ENCODE assay signal across 12 cellular contexts in genomic region chr5:176414704-176415103, GRCh38. TPM values are rescaled to one million over a fixed set of nuclear protein-coding genes. Genes with fewer than 3 reads are reported as not detected.
DNase-seq lines count a peak whose midpoint lies in the region; ATAC-seq and TF ChIP-seq lines count a peak whose summit lies in the region.
"Had no signal": no experiment of that assay in that cellular context is flagged by ENCODE, and none has a peak within 500 bp of the region (broad histone marks: within the 10 kb centered on the region; RNA-seq: fewer than 3 reads in every experiment).

No MANE protein-coding gene starts in this region.

- H3K9me3 ChIP-seq in HAP-1 (no peaks in the 10 kb centered on the region; the same call in 1 of the 2 replicates), T-helper 17 cell (ENCODE audit: control insufficient read depth, low read length, poor library complexity, severe bottlenecking) (no peaks in the 10 kb centered on the region), esophagus (ENCODE audit: control insufficient read depth in 2 of 2, insufficient read depth in 1 of 2, low read depth in 1 of 2, low read length in 1 of 2) (no peaks in the 10 kb centered on the region), gastrocnemius medialis (no peaks in the 10 kb centered on the region)
- H3K9me3 ChIP-seq: ovary had no signal

- TF ChIP-seq POLR2A in gastrocnemius medialis (IDR thresholded peaks at IDR 0.05) = no peak

- DNase-seq in HAP-1 (ENCODE audit: low spot score in 2 of 2) (no peak), T-helper 17 cell (no peak), gastrocnemius medialis (no peak), SKM-1 treated with dmso at 0.1 percent for 144 hours (lab: John Stamatoyannopoulos, UW; ENCODE audit: unreplicated experiment) (no peak), AG08396 (ENCODE audit: low spot score) (no peak), 8988T (no peak)
- DNase-seq in stimulated activated CD4-positive, alpha-beta T cell treated with anti-CD3 and anti-CD28 coated beads, Interleukin-2, amount 100 ng/mL, for 48 hours = no peak
- DNase-seq: activated gamma-delta T cell; ovary; stimulated activated CD8-positive, alpha-beta memory T cell treated with anti-CD3 and anti-CD28 coated beads, Interleukin-4, amount 100 ng/mL, for 48 hours had no signal

- H3K4me1 ChIP-seq in HAP-1 (peaks cover 10% of the 10 kb centered on the region), esophagus (ENCODE audit: control insufficient read depth in 2 of 2, insufficient read depth in 2 of 2, low read length in 1 of 2) (peaks cover 0 to 31% of the 10 kb centered on the region in 2 donors), gastrocnemius medialis (peaks cover 41 to 46% of the 10 kb centered on the region in 2 donors)

- peaks cover 40% of the 10 kb centered on the region for H3K4me1 Mint-ChIP-seq in T-helper 17 cell

- H3K27me3 Mint-ChIP-seq in T-helper 17 cell = no peaks in the 10 kb centered on the region

- ATAC-seq in T-helper 17 cell = no peak
- ATAC-seq in gastrocnemius medialis = no peak

- H3K27ac ChIP-seq in esophagus (ENCODE audit: low read depth in 2 of 2, low read length in 1 of 2) = peak overlapping the region; percentile 93 to 94
- H3K27ac ChIP-seq in gastrocnemius medialis = peak overlapping the region; percentile 88 to 99 (median 98)

- peak overlapping the region; percentile 85 for H3K27ac Mint-ChIP-seq in T-helper 17 cell

- H3K4me3 Mint-ChIP-seq in T-helper 17 cell = peak overlapping the region; percentile 47

- intact Hi-C loops in gastrocnemius medialis (cut with DNase I; ENCODE audit: low total_unique reads) = loop anchor here (10.0 kb wide), 1 partner anchor 160 kb away; no protein-coding TSS in a partner anchor

- no peak for TF ChIP-seq CTCF in gastrocnemius medialis (IDR thresholded peaks at IDR 0.05 in 4 of 5, conservative IDR thresholded peaks at IDR 0.05 in 1 of 5)

- H3K36me3 Mint-ChIP-seq in T-helper 17 cell (ENCODE audit: low read depth) = peaks cover 4% of the 10 kb centered on the region

- 43 to 58% methylated on average over 3 of the region's 3 CpGs for WGBS in esophagus, 2 donors

- in situ Hi-C loops in HAP-1 (cut with MboI; ENCODE audit: low sequenced_read_pairs) (loop anchor here (10.0 kb wide), 1 partner anchor 130 kb away; the partner anchor contains the start of gene CDHR2), gastrocnemius medialis (cut with MboI; ENCODE audit: low sequenced_read_pairs in 4 of 4) (loop anchor here in 1 of 4 donors (25.0 kb wide), 1 partner anchor 123 kb away; the partner anchor contains the start of genes CDHR2 and RNF44)

- H3K36me3 ChIP-seq in HAP-1 (replicated peaks) (peaks cover 11% of the 10 kb centered on the region), esophagus (ENCODE audit: control insufficient read depth in 2 of 2, insufficient read depth in 2 of 2, low read length in 1 of 2) (peaks cover 0 to 11% of the 10 kb centered on the region in 2 donors), gastrocnemius medialis (peaks cover 0 to 10% of the 10 kb centered on the region in 2 donors)
- H3K36me3 ChIP-seq: ovary had no signal

- H3K4me3 ChIP-seq in HAP-1 = peak overlapping the region; percentile 60; the same call in 1 of the 2 replicates
- H3K4me3 ChIP-seq in esophagus (ENCODE audit: low read depth in 1 of 2, low read length in 2 of 2) = peak overlapping the region; percentile 14 to 89
- peak overlapping the region; percentile 76 to 97 (median 92) for H3K4me3 ChIP-seq in gastrocnemius medialis

- H3K27me3 ChIP-seq in HAP-1 (ENCODE audit: low read depth) (no peaks in the 10 kb centered on the region), esophagus (ENCODE audit: control insufficient read depth in 1 of 2, insufficient read depth in 2 of 2, low read length in 2 of 2) (no peaks in the 10 kb centered on the region), gastrocnemius medialis (no peaks in the 10 kb centered on the region)
- H3K27me3 ChIP-seq: ovary, SJSA1 had no signal

RNA-seq across cellular contexts. Expression of gene CLTB, which starts 1.6 kb away (rescaled TPM):
- total RNA-seq in T-helper 17 cell (10 to 100 TPM; 65.3 to 69.4 TPM), gastrocnemius medialis (100 to 1,000 TPM; 261 to 386 (median 302) TPM)
- polyA plus RNA-seq in esophagus = 100 to 1,000 TPM; 517 to 730 TPM

RNA-seq across cellular contexts. Expression of gene HIGD2A, which starts 26.2 kb away (rescaled TPM):
- total RNA-seq in T-helper 17 cell (100 to 1,000 TPM; 119 to 135 TPM), gastrocnemius medialis (100 to 1,000 TPM; 189 to 274 (median 229) TPM)
- 100 to 1,000 TPM; 151 to 163 TPM for polyA plus RNA-seq in esophagus

RNA-seq across cellular contexts. Expression of gene NOP16, which starts 26.3 kb away (rescaled TPM):
- total RNA-seq in T-helper 17 cell (10 to 100 TPM; 17.9 to 19.2 TPM), gastrocnemius medialis (10 to 100 TPM; 21.6 to 43.5 (median 33.9) TPM)
- 10 to 100 TPM; 50.6 to 70.3 TPM for polyA plus RNA-seq in esophagus

RNA-seq across cellular contexts. Expression of gene FAF2, which starts 33.5 kb away (rescaled TPM):
- total RNA-seq in T-helper 17 cell (10 to 100 TPM; 23.1 to 24.2 TPM), gastrocnemius medialis (10 to 100 TPM; 14.0 to 20.7 (median 14.7) TPM)
- polyA plus RNA-seq in esophagus = 10 to 100 TPM in 1 of 2 donors, 1 to 10 TPM in 1; 9.7 to 12.6 TPM

RNA-seq across cellular contexts. Expression of gene ARL10, which starts 49.4 kb away (rescaled TPM):
- 1 to 10 TPM; 7.3 to 7.6 TPM for total RNA-seq in T-helper 17 cell
- 1 to 10 TPM; 2.4 to 3.8 TPM for polyA plus RNA-seq in esophagus
- total RNA-seq in gastrocnemius medialis = 1 to 10 TPM; 1.4 to 4.7 (median 2.4) TPM
